24 cellular contexts compared by ENCODE assay signal in the genomic region with DNA sequence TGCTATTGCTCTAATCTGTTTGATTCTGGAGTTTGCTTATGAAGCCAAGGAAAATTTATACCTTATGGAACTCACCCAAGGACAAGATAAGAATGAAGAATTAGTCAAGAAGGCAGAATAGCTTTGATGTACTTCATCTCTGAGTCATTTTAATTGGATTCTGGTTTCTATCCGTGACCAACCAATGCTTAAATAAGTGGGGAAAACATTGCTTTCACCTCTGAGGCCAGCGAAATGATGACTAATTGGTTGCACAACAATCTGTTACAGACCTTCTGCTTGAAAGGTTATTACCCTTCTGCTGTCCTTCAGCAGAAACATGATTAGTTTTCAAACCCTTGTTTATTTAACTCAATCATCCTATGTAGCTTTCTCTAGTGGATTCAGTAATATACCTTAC.
DNase-seq lines count a peak whose midpoint lies in the region; FAIRE-seq and TF ChIP-seq lines count a peak whose summit lies in the region.
"Had no signal": no experiment of that assay in that cellular context is flagged by ENCODE, and none has a peak within 500 bp of the region (broad histone marks: within the 10 kb centered on the region; RNA-seq: fewer than 3 reads in every experiment).

No MANE protein-coding gene starts in this region.

- no peaks in the 10 kb centered on the region for H3K9me3 Mint-ChIP-seq in glutamatergic neuron (ENCODE audit: unreplicated experiment)
- H3K9me3 Mint-ChIP-seq: IgD-negative memory B cell had no signal

- H3K36me3 ChIP-seq in MG63 (no peaks in the 10 kb centered on the region), bronchial epithelial cell (ENCODE audit: control insufficient read depth, insufficient read depth, low read length) (no peaks in the 10 kb centered on the region), small intestine (ENCODE audit: control insufficient read depth in 2 of 2, insufficient read depth in 2 of 2, low read length in 2 of 2) (no peaks in the 10 kb centered on the region)
- H3K36me3 ChIP-seq: BLaER1, SJCRH30 had no signal

- H3K4me3 ChIP-seq in MG63, result no peak overlapping the region
- H3K4me3 ChIP-seq in bronchial epithelial cell (ENCODE audit: low read depth, low read length), result no peak overlapping the region
- H3K4me3 ChIP-seq in fibroblast of villous mesenchyme (ENCODE audit: low read depth, low read length), result no peak overlapping the region
- no peak overlapping the region for H3K4me3 ChIP-seq in small intestine (ENCODE audit: low read depth in 1 of 2, low read length in 2 of 2)
- H3K4me3 ChIP-seq: BLaER1, GM12878, PC-9, SJCRH30 had no signal

- H3K27me3 ChIP-seq in MG63, result no peaks in the 10 kb centered on the region
- H3K27me3 ChIP-seq in bronchial epithelial cell (ENCODE audit: control insufficient read depth, insufficient read depth, low read length), result no peaks in the 10 kb centered on the region
- no peaks in the 10 kb centered on the region for H3K27me3 ChIP-seq in small intestine (ENCODE audit: control insufficient read depth in 2 of 2, insufficient read depth in 2 of 2, low read length in 2 of 2)
- H3K27me3 ChIP-seq: BLaER1, SJCRH30 had no signal

- CTCF ChIA-PET in HEK293T (lab: Yijun Ruan, JAX), result no interaction called here

- no peaks in the 10 kb centered on the region for H3K4me1 ChIP-seq in small intestine (ENCODE audit: control insufficient read depth in 2 of 2, insufficient read depth in 1 of 2, low read depth in 1 of 2, low read length in 1 of 2)
- H3K4me1 ChIP-seq: BLaER1, SJCRH30 had no signal

- H3K27ac Mint-ChIP-seq in glutamatergic neuron (ENCODE audit: unreplicated experiment), result no peak overlapping the region
- H3K27ac Mint-ChIP-seq: CD4-positive, alpha-beta T cell; IgD-negative memory B cell had no signal

- no peak overlapping the region for H3K4me3 Mint-ChIP-seq in glutamatergic neuron (ENCODE audit: unreplicated experiment)
- H3K4me3 Mint-ChIP-seq: CD4-positive, alpha-beta T cell; IgD-negative memory B cell had no signal

- TF ChIP-seq CTCF in bronchial epithelial cell (IDR thresholded peaks at IDR 0.05; ENCODE audit: insufficient read depth, low read length, severe bottlenecking) (no peak), fibroblast of villous mesenchyme (IDR thresholded peaks at IDR 0.05; ENCODE audit: insufficient read depth, low read depth, low read length) (no peak), glutamatergic neuron (IDR thresholded peaks at IDR 0.05; ENCODE audit: partially characterized antibody, unreplicated experiment) (no peak)

- H3K4me1 Mint-ChIP-seq in glutamatergic neuron (ENCODE audit: low read depth, unreplicated experiment), result no peaks in the 10 kb centered on the region
- H3K4me1 Mint-ChIP-seq: IgD-negative memory B cell had no signal

- peaks cover 2% of the 10 kb centered on the region for H3K27me3 Mint-ChIP-seq in glutamatergic neuron (ENCODE audit: unreplicated experiment)
- H3K27me3 Mint-ChIP-seq: CD4-positive, alpha-beta T cell; IgD-negative memory B cell had no signal

- no peaks in the 10 kb centered on the region for H3K36me3 Mint-ChIP-seq in glutamatergic neuron (ENCODE audit: unreplicated experiment)
- H3K36me3 Mint-ChIP-seq: IgD-negative memory B cell had no signal

- no peak overlapping the region for H3K27ac ChIP-seq in small intestine (ENCODE audit: low read depth in 1 of 2, low read length in 1 of 2)
- H3K27ac ChIP-seq: BLaER1, PC-9, SJCRH30 had no signal

- H3K9me3 ChIP-seq in MG63, result no peaks in the 10 kb centered on the region
- H3K9me3 ChIP-seq in small intestine (ENCODE audit: control insufficient read depth, low read depth), result no peaks in the 10 kb centered on the region
- H3K9me3 ChIP-seq: BLaER1, SJCRH30 had no signal

- 47 to 52% methylated on average over 2 of the region's 2 CpGs; no CpG with 5 or more reads in 1 of the 3 donors for WGBS in small intestine, 3 donors

- FAIRE-seq in bronchial epithelial cell (lab: Jason Lieb, UNC) (no peak), small intestine (lab: Jason Lieb, UNC) (no peak)
- FAIRE-seq: GM12878 had no signal

- DNase-seq in MG63 (peak; percentile 16), bronchial epithelial cell (ENCODE audit: low read depth) (peak; percentile 61), fibroblast of villous mesenchyme (ENCODE audit: low read depth) (peak; percentile 83), small intestine (peak; percentile 0), retina (no peak), HEK293T (ENCODE audit: extremely low spot score) (no peak), SHP77 (lab: John Stamatoyannopoulos, UW) (no peak), glutamatergic neuron (no peak)
- DNase-seq: ACHN; CD4-positive, alpha-beta T cell; COR-L47; DMS 273 treated with DMSO at 0.1 percent for 48 hours; DMS79 treated with DMSO at 0.1 percent for 48 hours; H7; Karpas-422; NCI-H1417 treated with DMSO at 0.1 percent for 48 hours; NCI-H187; NCI-H2107; NCI-H510A; PC-9; SJCRH30 had no signal

- POLR2A ChIA-PET in HEK293T (lab: Yijun Ruan, JAX), result no interaction called here

TF ChIP-seq in HEK293T, 16 proteins besides CTCF, POLR2A, EP300 and RAD21:
- TF ChIP-seq BHLHE40 (IDR thresholded peaks at IDR 0.05; ENCODE audit: borderline replicate concordance) (no peak), HDGF (IDR thresholded peaks at IDR 0.05; ENCODE audit: borderline replicate concordance) (no peak), SUZ12 (IDR thresholded peaks at IDR 0.05) (no peak), SP1 (IDR thresholded peaks at IDR 0.05) (no peak), ARNT (IDR thresholded peaks at IDR 0.05) (no peak), ZNF384 (IDR thresholded peaks at IDR 0.05) (no peak)
- TF ChIP-seq, protein P1, sequence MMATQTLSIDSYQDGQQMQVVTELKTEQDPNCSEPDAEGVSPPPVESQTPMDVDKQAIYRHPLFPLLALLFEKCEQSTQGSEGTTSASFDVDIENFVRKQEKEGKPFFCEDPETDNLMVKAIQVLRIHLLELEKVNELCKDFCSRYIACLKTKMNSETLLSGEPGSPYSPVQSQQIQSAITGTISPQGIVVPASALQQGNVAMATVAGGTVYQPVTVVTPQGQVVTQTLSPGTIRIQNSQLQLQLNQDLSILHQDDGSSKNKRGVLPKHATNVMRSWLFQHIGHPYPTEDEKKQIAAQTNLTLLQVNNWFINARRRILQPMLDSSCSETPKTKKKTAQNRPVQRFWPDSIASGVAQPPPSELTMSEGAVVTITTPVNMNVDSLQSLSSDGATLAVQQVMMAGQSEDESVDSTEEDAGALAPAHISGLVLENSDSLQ (IDR thresholded peaks at IDR 0.05), result no peak

Comparison
In these comparisons a context has a peak if more than half of its experiments do, and no peak if none do; other contexts are left out.
1. DNase-seq: peak in MG63 (single experiment), bronchial epithelial cell (single experiment), fibroblast of villous mesenchyme (single experiment) and small intestine (single experiment); none in retina (single experiment), HEK293T (single experiment), SHP77 (0 of 2) and glutamatergic neuron (single experiment).